1 cellular context compared by ENCODE assay signal in genomic region chr10:52632591-52632990, GRCh38.
TF ChIP-seq lines count a peak whose summit lies in the region.

No MANE protein-coding gene starts in this region.

TF ChIP-seq in HCT116, 20 proteins besides CTCF, POLR2A, EP300 and RAD21:
- no peak for TF ChIP-seq REST (IDR thresholded peaks at IDR 0.05; ENCODE audit: low read depth)
- no peak for TF ChIP-seq TCF7L2 (IDR thresholded peaks at IDR 0.05; ENCODE audit: borderline replicate concordance, extremely low read depth, insufficient read depth, insufficient read length)
- TF ChIP-seq SIN3A (IDR thresholded peaks at IDR 0.05; ENCODE audit: low read depth), result no peak
- TF ChIP-seq CBX3 (IDR thresholded peaks at IDR 0.05; ENCODE audit: low read depth), result no peak
- no peak for TF ChIP-seq SP1 (IDR thresholded peaks at IDR 0.05; ENCODE audit: low read depth)
- TF ChIP-seq EGR1 (IDR thresholded peaks at IDR 0.05; ENCODE audit: low read depth), result no peak
- TF ChIP-seq CEBPB (IDR thresholded peaks at IDR 0.05; ENCODE audit: low read depth), result no peak
- TF ChIP-seq ZFX (IDR thresholded peaks at IDR 0.05), result no peak
- no peak for TF ChIP-seq ZNF274 (IDR thresholded peaks at IDR 0.05; ENCODE audit: low read depth, low read length)
- no peak for TF ChIP-seq POLR2AphosphoS5 (IDR thresholded peaks at IDR 0.05; ENCODE audit: low read depth, low read length)
- no peak for TF ChIP-seq ZBTB33 (IDR thresholded peaks at IDR 0.05; ENCODE audit: extremely low read depth, insufficient replicate concordance, low read length)
- TF ChIP-seq FOSL1 (IDR thresholded peaks at IDR 0.05; ENCODE audit: low read depth), result no peak
